ENCODE assay signal across 31 cellular contexts in genomic region chr5:36334315-36334714, GRCh38. TPM values are rescaled to one million over a fixed set of nuclear protein-coding genes. Genes with fewer than 3 reads are reported as not detected.
"Had no signal": no experiment of that assay in that cellular context is flagged by ENCODE, and none has a peak within 500 bp of the region (broad histone marks: within the 10 kb centered on the region; RNA-seq: fewer than 3 reads in every experiment).

No MANE protein-coding gene starts in this region.

- DNase-seq: activated CD4-positive, alpha-beta memory T cell treated with anti-CD3 and anti-CD28 coated beads for 36 hours; activated CD4-positive, alpha-beta T cell treated with anti-CD3 and anti-CD28 coated beads for 4 hours; activated CD4-positive, alpha-beta T cell treated with anti-CD3 and anti-CD28 coated beads, Interleukin-2, amount 50 U/mL, for 1 hour; activated CD8-positive, alpha-beta memory T cell treated with anti-CD3 and anti-CD28 coated beads, Interleukin-2, amount 50 U/mL, for 4 hours; activated gamma-delta T cell treated with Interleukin-2 at 50 U/mL for 16 hours; activated naive CD4-positive, alpha-beta T cell treated with anti-CD3 and anti-CD28 coated beads for 36 hours; activated T-cell treated with anti-CD3 and anti-CD28 coated beads for 4 hours; activated T-cell treated with anti-CD3 and anti-CD28 coated beads, Interleukin-2, amount 50 U/mL, for 4 hours; adrenal gland; anterior cingulate cortex; caudate nucleus; cerebellar nuclear complex; NCI-H1105; NCI-H1417 treated with DMSO at 0.1 percent for 48 hours; NCI-H187 treated with DMSO at 0.1 percent for 48 hours; NCI-H2081; NCI-H2171 treated with DMSO at 0.1 percent for 48 hours; NCI-H2227 treated with DMSO at 0.1 percent for 48 hours; NCI-H446; NCI-H510A treated with DMSO at 0.1 percent for 48 hours; NCI-H526 treated with DMSO at 0.1 percent for 48 hours; SHP77; SK-N-SH had no signal

- H3K9me3 ChIP-seq: adrenal gland, SJSA1, SK-N-SH had no signal

- H3K27ac ChIP-seq: adrenal gland, SJSA1 had no signal

- ATAC-seq: activated CD4-positive, CD25-positive, alpha-beta regulatory T cell treated with anti-CD3 and anti-CD28 coated beads, Interleukin-2, amount 50 U/mL, for 24 hours; activated naive CD4-positive, alpha-beta T cell treated with anti-CD3 and anti-CD28 coated beads, Interleukin-2, amount 50 U/mL, for 72 hours; activated T-cell treated with anti-CD3 and anti-CD28 coated beads, Interleukin-2, amount 50 U/mL, for 4 hours; Panc1; WTC11 had no signal

- H3K36me3 ChIP-seq: adrenal gland, SJSA1 had no signal

- H3K27me3 ChIP-seq: adrenal gland had no signal

- H3K4me1 ChIP-seq: adrenal gland, SJSA1 had no signal

- H3K4me3 ChIP-seq: adrenal gland, SJSA1 had no signal

RNA-seq across cellular contexts. Expression of gene RANBP3L, which starts 32.6 kb away (rescaled TPM):
- total RNA-seq: activated CD4-positive, alpha-beta memory T cell treated with anti-CD3 and anti-CD28 coated beads for 36 hours; activated naive CD4-positive, alpha-beta T cell treated with anti-CD3 and anti-CD28 coated beads, Interleukin-2, amount 50 U/mL, for 72 hours; activated T-helper 1 cell treated with anti-CD3 and anti-CD28 coated beads, Interleukin-12 subunit alpha, Interleukin-12 subunit beta, Interleukin-2, Interleukin-4 antibody, amounts not matched to agents 30 ng/mL and 10 ng/mL and 1 ng/mL, durations not matched to agents 14 hours and 24 hours and 36 hours; bronchial epithelial cell; MCF 10A; SJSA1; WTC11 had no signal
- polyA plus RNA-seq: SK-N-SH had no signal
